ENCODE assay signal across 22 cellular contexts in the genomic region with DNA sequence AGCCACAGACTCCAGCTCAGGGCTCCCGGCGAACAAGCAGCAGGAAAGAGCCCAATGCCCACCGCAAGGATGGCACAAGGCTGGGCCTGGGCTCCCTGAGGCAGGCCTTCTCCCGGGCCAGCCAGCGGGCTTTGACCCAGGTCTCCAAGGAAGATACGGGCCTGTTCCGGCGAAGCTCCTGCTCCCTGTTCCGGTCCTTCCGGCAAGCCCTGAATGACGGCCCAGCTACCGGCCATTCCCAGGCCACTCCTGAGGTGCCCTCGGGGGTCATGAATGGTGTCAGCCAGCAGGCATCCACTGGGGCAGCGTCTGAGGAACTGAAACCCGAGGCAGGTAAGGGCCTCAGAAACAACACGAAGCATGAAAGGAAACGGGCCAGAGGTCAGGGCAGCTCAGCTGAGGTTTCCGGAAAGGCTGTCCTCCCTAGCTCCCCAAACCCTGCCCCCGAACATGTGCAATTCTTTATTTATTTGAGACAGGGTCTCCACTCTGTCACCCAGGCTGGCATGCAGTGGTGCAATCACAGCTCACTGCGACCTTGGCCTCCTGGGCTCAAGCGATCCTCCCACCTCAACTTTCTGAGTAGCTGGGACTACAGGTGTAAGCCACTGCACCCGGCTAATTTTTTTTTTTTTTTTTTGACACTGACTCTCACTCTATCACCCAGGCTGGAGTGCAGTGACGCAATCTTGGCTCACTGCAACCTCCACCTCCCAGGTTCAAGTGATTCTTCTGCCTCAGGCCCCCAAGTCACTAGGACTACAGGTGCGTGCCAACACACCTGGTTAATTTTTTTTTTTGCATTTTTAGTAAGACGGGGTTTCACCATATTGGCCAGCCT. TPM values are rescaled to one million over a fixed set of nuclear protein-coding genes. Genes with fewer than 3 reads are reported as not detected.
DNase-seq lines count a peak whose midpoint lies in the region; ATAC-seq, FAIRE-seq and TF ChIP-seq lines count a peak whose summit lies in the region.
"Had no signal": no experiment of that assay in that cellular context is flagged by ENCODE, and none has a peak within 500 bp of the region (broad histone marks: within the 10 kb centered on the region; RNA-seq: fewer than 3 reads in every experiment).

No MANE protein-coding gene starts in this region.

- no peak for TF ChIP-seq CTCF in vagina (IDR thresholded peaks at IDR 0.05)

- no peak for DNase-seq in GM18507 (ENCODE audit: extremely low spot score, insufficient read length, low read depth)
- peak; percentile 60 for DNase-seq in H7
- DNase-seq in RPMI8226 = peak; percentile 87
- DNase-seq in vagina (ENCODE audit: extremely low spot score in 2 of 2) = no peak
- DNase-seq in SW480 (ENCODE audit: low spot score) = no peak
- DNase-seq: activated gamma-delta T cell, H9, Karpas-422, NCI-H1694, PC-3 had no signal

- H3K4me1 ChIP-seq in vagina = peaks cover 35% of the 10 kb centered on the region

- H3K27me3 ChIP-seq in H7 (ENCODE audit: control insufficient read depth, insufficient read depth, low read length) (peaks cover 12% of the 10 kb centered on the region), vagina (peaks cover 25% of the 10 kb centered on the region)
- H3K27me3 ChIP-seq: pancreas had no signal

- H3K9me3 Mint-ChIP-seq in stimulated activated memory B cell treated with anti-CD40 and anti-IgM and Interleukin-4, amounts not matched to agents 10 μg/mL and 1 μg/mL and 100 μg/mL, for 72 hours = no peaks in the 10 kb centered on the region
- H3K9me3 Mint-ChIP-seq: H9; stimulated activated naive CD8-positive, alpha-beta T cell treated with anti-CD3 and anti-CD28 coated beads, Interleukin-15, Interleukin-2, amounts not matched to agents 100 ng/mL and 50 ng/mL, for 24 hours had no signal

- ATAC-seq in stimulated activated memory B cell treated with anti-CD40 and anti-IgM and Interleukin-4, amounts not matched to agents 10 μg/mL and 1 μg/mL and 100 μg/mL, for 72 hours = peak; percentile 80
- no peak for ATAC-seq in GM18519 (IDR thresholded peaks at IDR 0.05; ENCODE audit: low FRiP score, unreplicated experiment)
- ATAC-seq: PC-3, SK-N-SH treated with all-trans-retinoic acid at 6 μM for 48 hours had no signal

- no peaks in the 10 kb centered on the region for H3K36me3 Mint-ChIP-seq in stimulated activated memory B cell treated with anti-CD40 and anti-IgM and Interleukin-4, amounts not matched to agents 10 μg/mL and 1 μg/mL and 100 μg/mL, for 72 hours

- no peak overlapping the region for H3K4me3 ChIP-seq in H7 (ENCODE audit: insufficient read depth, low read depth, low read length)
- no peak overlapping the region for H3K4me3 ChIP-seq in vagina
- H3K4me3 ChIP-seq: pancreas, smooth muscle cell had no signal

- no peak for TF ChIP-seq POLR2A in vagina (IDR thresholded peaks at IDR 0.05)

- H3K27ac Mint-ChIP-seq in stimulated activated memory B cell treated with anti-CD40 and anti-IgM and Interleukin-4, amounts not matched to agents 10 μg/mL and 1 μg/mL and 100 μg/mL, for 72 hours = peak overlapping the region; percentile 71
- H3K27ac Mint-ChIP-seq: CD14-positive monocyte; stimulated activated naive CD8-positive, alpha-beta T cell treated with anti-CD3 and anti-CD28 coated beads, Interleukin-15, Interleukin-2, amounts not matched to agents 100 ng/mL and 50 ng/mL, for 24 hours had no signal

- peak overlapping the region; percentile 15 for H3K4me3 Mint-ChIP-seq in stimulated activated memory B cell treated with anti-CD40 and anti-IgM and Interleukin-4, amounts not matched to agents 10 μg/mL and 1 μg/mL and 100 μg/mL, for 72 hours
- H3K4me3 Mint-ChIP-seq: H9; stimulated activated naive CD8-positive, alpha-beta T cell treated with anti-CD3 and anti-CD28 coated beads, Interleukin-15, Interleukin-2, amounts not matched to agents 100 ng/mL and 50 ng/mL, for 24 hours had no signal

- H3K27me3 Mint-ChIP-seq in stimulated activated memory B cell treated with anti-CD40 and anti-IgM and Interleukin-4, amounts not matched to agents 10 μg/mL and 1 μg/mL and 100 μg/mL, for 72 hours = peaks cover 44% of the 10 kb centered on the region

- peak; percentile 89 for FAIRE-seq in GM18507 (lab: Jason Lieb, UNC)
- FAIRE-seq: endothelial cell of umbilical vein, pancreas had no signal

- H3K27ac ChIP-seq in vagina = no peak overlapping the region
- H3K27ac ChIP-seq: VCaP had no signal

- H3K36me3 ChIP-seq in H7 (replicated peaks; ENCODE audit: control insufficient read depth, insufficient read depth, low read length) = no peaks in the 10 kb centered on the region
- no peaks in the 10 kb centered on the region for H3K36me3 ChIP-seq in vagina
- H3K36me3 ChIP-seq: pancreas had no signal

- peaks cover 40% of the 10 kb centered on the region for H3K4me1 Mint-ChIP-seq in stimulated activated memory B cell treated with anti-CD40 and anti-IgM and Interleukin-4, amounts not matched to agents 10 μg/mL and 1 μg/mL and 100 μg/mL, for 72 hours

- intact Hi-C loops in vagina (cut with DNase I) = loop anchor here (5.0 kb wide), 1 partner anchor 87 kb away; no protein-coding TSS in a partner anchor

- H3K9me3 ChIP-seq in vagina = no peaks in the 10 kb centered on the region
- H3K9me3 ChIP-seq: pancreas had no signal

RNA-seq across cellular contexts. Expression of gene EXOC3L4, which starts 6.0 kb away (rescaled TPM):
- 0.21 TPM in 1 of 2 replicates, not detected in the other for total RNA-seq in H7 (2014; rRNA removed; shearing (Covaris generic))
- total RNA-seq in vagina = 8.6 TPM
- total RNA-seq: endothelial cell of umbilical vein, mononuclear cell, smooth muscle cell had no signal

RNA-seq across cellular contexts. Expression of gene LBHD2, which starts 16.5 kb away (rescaled TPM):
- not detected in 2 replicates for total RNA-seq in H7 (2014; rRNA removed; shearing (Covaris generic))
- total RNA-seq in vagina = not detected
- total RNA-seq: Daoy, endothelial cell of umbilical vein, H9, mononuclear cell, NCI-H460, pancreas, PC-3, smooth muscle cell had no signal

RNA-seq across cellular contexts. Expression of gene TNFAIP2, which starts 22.8 kb away (rescaled TPM):
- 30.1 and 38.7 TPM in 2 replicates for total RNA-seq in H7 (2014; rRNA removed; shearing (Covaris generic))
- total RNA-seq in vagina = 82.7 TPM

RNA-seq across cellular contexts. Expression of gene CDC42BPB, which starts 43.2 kb away (rescaled TPM):
- total RNA-seq in H7 (2014; rRNA removed; shearing (Covaris generic)) = 56.1 and 59.8 TPM in 2 replicates
- total RNA-seq in vagina = 105 TPM

Comparison
In these comparisons a context has a peak if more than half of its experiments do, and no peak if none do; other contexts are left out.
1. DNase-seq: peak in H7 (single experiment) and RPMI8226 (single experiment); none in GM18507 (single experiment), vagina (0 of 2) and SW480 (single experiment).